In genomic region chr10:49397036-49397999, GRCh38 we compare ENCODE assay signal across 12 cellular contexts. TPM values are rescaled to one million over a fixed set of nuclear protein-coding genes. Genes with fewer than 3 reads are reported as not detected.
DNase-seq lines count a peak whose midpoint lies in the region; ATAC-seq and TF ChIP-seq lines count a peak whose summit lies in the region.
"Had no signal": no experiment of that assay in that cellular context is flagged by ENCODE, and none has a peak within 500 bp of the region (broad histone marks: within the 10 kb centered on the region; RNA-seq: fewer than 3 reads in every experiment).

No MANE protein-coding gene starts in this region.

- no peaks in the 10 kb centered on the region for H3K36me3 ChIP-seq in osteoblast (ENCODE audit: insufficient read depth, low read length)
- H3K36me3 ChIP-seq: spleen, upper lobe of right lung had no signal

- no peaks in the 10 kb centered on the region for H3K9me3 ChIP-seq in osteoblast (ENCODE audit: low read depth, low read length)
- H3K9me3 ChIP-seq: spleen, upper lobe of right lung had no signal

- H3K27me3 ChIP-seq in dorsolateral prefrontal cortex, result peaks cover 19 to 99% (median 77%) of the 10 kb centered on the region in 45 donors
- H3K27me3 ChIP-seq in osteoblast (ENCODE audit: insufficient read depth, low read length), result peaks cover 87% of the 10 kb centered on the region

- no peak for TF ChIP-seq CTCF in dorsolateral prefrontal cortex (IDR thresholded peaks at IDR 0.05 in 54 of 56, conservative IDR thresholded peaks at IDR 0.05 in 2 of 56; ENCODE audit: low read depth in 1 of 56, partially characterized antibody in 56 of 56)
- no peak for TF ChIP-seq CTCF in osteoblast (IDR thresholded peaks at IDR 0.05; ENCODE audit: extremely low read depth, low read depth, low read length)

- peak overlapping the region in 56 of 59 donors; percentile 4 to 67 (median 40) for H3K4me3 ChIP-seq in dorsolateral prefrontal cortex
- no peak overlapping the region for H3K4me3 ChIP-seq in osteoblast (ENCODE audit: insufficient read depth, low read length)

- DNase-seq in DMS153 treated with DMSO at 0.1 percent for 48 hours (lab: John Stamatoyannopoulos, UW; ENCODE audit: unreplicated experiment), result peak; percentile 20
- no peak for DNase-seq in DMS153 (lab: John Stamatoyannopoulos, UW)
- peak in 1 of 10 donors; percentile 49 for DNase-seq in dorsolateral prefrontal cortex
- no peak for DNase-seq in osteoblast (ENCODE audit: insufficient read length, low spot score, missing footprints)
- DNase-seq in SKM-1 (lab: John Stamatoyannopoulos, UW; ENCODE audit: unreplicated experiment), result no peak
- DNase-seq: 8988T, NCI-H446 had no signal

- H3K27ac ChIP-seq in dorsolateral prefrontal cortex (no peak overlapping the region), osteoblast (ENCODE audit: low read depth, low read length) (no peak overlapping the region)
- H3K27ac ChIP-seq: spleen, upper lobe of right lung had no signal

- H2AFZ ChIP-seq in osteoblast (ENCODE audit: low read length), result no peak overlapping the region

- intact Hi-C loops in dorsolateral prefrontal cortex (cut with DNase I), result no loop called here

- H3K79me2 ChIP-seq in osteoblast (ENCODE audit: insufficient read depth, low read length), result no peaks in the 10 kb centered on the region

- no peaks in the 10 kb centered on the region for H3K4me1 ChIP-seq in osteoblast (ENCODE audit: insufficient read depth, low read length)

- H4K20me1 ChIP-seq in osteoblast (ENCODE audit: insufficient read depth, low read length), result no peaks in the 10 kb centered on the region

- H3K4me2 ChIP-seq in osteoblast (ENCODE audit: insufficient read depth, low read length), result peak overlapping the region; percentile 48

- ATAC-seq in HG02943 (IDR thresholded peaks at IDR 0.05; ENCODE audit: low read depth, unreplicated experiment), result peak; percentile 28
- no peak for ATAC-seq in GM21619 (IDR thresholded peaks at IDR 0.05; ENCODE audit: unreplicated experiment)
- no peak for ATAC-seq in HG03095 (IDR thresholded peaks at IDR 0.05; ENCODE audit: unreplicated experiment)

RNA-seq across cellular contexts. Expression of gene DRGX, which starts 1.4 kb away (rescaled TPM):
- 1 to 10 TPM in 102 of 120 experiments, under 1 TPM in 18; 0.17 to 6.8 (median 2.0) TPM for total RNA-seq in dorsolateral prefrontal cortex
- total RNA-seq in osteoblast, result under 0.01 TPM in 1 of 2 replicates, not detected in the other
- total RNA-seq: spleen, upper lobe of right lung had no signal
